Comparison of ENCODE assay signal across 1 cellular context in genomic region chr16:19716183-19716582, GRCh38.
TF ChIP-seq lines count a peak whose summit lies in the region.

No MANE protein-coding gene starts in this region.

TF ChIP-seq in IMR-90, 13 proteins besides CTCF, POLR2A, EP300 and RAD21:
- TF ChIP-seq, protein P1, sequence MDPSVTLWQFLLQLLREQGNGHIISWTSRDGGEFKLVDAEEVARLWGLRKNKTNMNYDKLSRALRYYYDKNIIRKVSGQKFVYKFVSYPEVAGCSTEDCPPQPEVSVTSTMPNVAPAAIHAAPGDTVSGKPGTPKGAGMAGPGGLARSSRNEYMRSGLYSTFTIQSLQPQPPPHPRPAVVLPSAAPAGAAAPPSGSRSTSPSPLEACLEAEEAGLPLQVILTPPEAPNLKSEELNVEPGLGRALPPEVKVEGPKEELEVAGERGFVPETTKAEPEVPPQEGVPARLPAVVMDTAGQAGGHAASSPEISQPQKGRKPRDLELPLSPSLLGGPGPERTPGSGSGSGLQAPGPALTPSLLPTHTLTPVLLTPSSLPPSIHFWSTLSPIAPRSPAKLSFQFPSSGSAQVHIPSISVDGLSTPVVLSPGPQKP (IDR thresholded peaks at IDR 0.05; ENCODE audit: borderline replicate concordance, low read depth, low read length) = no peak
- TF ChIP-seq MAFK (IDR thresholded peaks at IDR 0.05; ENCODE audit: low read depth, low read length) (no peak), RCOR1 (IDR thresholded peaks at IDR 0.05; ENCODE audit: insufficient replicate concordance, low read length) (no peak), NFE2L2 (IDR thresholded peaks at IDR 0.05; ENCODE audit: low read depth, low read length) (no peak), BHLHE40 (IDR thresholded peaks at IDR 0.05; ENCODE audit: low read depth, low read length) (no peak), CHD1 (IDR thresholded peaks at IDR 0.05; ENCODE audit: low read depth, low read length) (no peak), CEBPB (IDR thresholded peaks at IDR 0.05; ENCODE audit: low read depth, low read length) (no peak), MXI1 (IDR thresholded peaks at IDR 0.05; ENCODE audit: borderline replicate concordance, low read depth, low read length) (no peak), SMC3 (IDR thresholded peaks at IDR 0.05; ENCODE audit: low read depth, low read length) (no peak)
